1 cellular context compared by ENCODE assay signal in the genomic region with DNA sequence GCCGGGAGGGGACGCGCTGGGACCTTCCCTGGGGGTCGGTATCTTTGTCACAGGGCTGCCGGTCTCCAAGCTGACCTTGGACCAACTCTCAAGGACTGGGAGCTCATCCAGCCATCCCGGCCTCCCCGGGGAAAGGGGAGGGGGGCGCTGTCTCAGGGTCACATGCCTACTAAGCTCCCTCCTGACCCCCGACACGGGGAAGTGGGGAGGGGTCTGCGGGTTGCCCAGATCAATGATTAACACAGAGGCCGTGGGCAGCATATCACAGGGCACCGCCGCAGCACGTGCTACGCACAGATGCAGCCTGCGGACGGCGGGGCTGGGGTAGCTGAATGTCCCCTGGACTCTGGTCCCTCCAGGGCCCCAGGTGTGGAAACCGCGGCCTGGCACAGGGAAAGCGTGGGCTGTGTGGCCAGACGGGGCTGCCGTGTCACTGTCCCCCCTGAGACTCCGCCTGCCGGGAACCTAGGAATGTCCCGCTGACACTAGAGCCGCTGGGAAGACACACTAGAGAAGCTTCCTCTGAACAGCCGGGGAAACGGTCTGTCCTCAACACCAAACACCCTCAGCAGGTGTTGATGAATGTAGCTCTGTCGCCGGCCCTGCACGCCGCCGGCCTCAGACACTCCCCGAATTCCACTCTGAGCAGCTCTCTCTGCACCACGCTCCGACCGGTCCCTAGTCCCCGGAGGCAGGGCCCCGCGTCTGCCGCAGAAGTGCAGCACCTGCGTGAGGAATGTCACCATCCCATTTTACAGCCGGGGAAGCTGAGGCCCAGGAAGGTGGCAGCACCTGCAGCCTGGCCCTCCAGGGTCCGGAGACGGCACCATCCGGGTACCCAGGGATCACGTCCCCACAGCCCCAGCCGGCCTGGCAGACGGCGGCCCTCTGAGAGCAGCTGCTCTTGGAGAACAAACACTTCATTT.
TF ChIP-seq lines count a peak whose summit lies in the region.

No MANE protein-coding gene starts in this region.

TF ChIP-seq in HepG2, 621 proteins besides CTCF, POLR2A, EP300 and RAD21 (continued from another document):
- TF ChIP-seq, protein P1, sequence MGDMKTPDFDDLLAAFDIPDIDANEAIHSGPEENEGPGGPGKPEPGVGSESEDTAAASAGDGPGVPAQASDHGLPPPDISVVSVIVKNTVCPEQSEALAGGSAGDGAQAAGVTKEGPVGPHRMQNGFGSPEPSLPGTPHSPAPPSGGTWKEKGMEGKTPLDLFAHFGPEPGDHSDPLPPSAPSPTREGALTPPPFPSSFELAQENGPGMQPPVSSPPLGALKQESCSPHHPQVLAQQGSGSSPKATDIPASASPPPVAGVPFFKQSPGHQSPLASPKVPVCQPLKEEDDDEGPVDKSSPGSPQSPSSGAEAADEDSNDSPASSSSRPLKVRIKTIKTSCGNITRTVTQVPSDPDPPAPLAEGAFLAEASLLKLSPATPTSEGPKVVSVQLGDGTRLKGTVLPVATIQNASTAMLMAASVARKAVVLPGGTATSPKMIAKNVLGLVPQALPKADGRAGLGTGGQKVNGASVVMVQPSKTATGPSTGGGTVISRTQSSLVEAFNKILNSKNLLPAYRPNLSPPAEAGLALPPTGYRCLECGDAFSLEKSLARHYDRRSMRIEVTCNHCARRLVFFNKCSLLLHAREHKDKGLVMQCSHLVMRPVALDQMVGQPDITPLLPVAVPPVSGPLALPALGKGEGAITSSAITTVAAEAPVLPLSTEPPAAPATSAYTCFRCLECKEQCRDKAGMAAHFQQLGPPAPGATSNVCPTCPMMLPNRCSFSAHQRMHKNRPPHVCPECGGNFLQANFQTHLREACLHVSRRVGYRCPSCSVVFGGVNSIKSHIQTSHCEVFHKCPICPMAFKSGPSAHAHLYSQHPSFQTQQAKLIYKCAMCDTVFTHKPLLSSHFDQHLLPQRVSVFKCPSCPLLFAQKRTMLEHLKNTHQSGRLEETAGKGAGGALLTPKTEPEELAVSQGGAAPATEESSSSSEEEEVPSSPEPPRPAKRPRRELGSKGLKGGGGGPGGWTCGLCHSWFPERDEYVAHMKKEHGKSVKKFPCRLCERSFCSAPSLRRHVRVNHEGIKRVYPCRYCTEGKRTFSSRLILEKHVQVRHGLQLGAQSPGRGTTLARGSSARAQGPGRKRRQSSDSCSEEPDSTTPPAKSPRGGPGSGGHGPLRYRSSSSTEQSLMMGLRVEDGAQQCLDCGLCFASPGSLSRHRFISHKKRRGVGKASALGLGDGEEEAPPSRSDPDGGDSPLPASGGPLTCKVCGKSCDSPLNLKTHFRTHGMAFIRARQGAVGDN (CRISPR knock-in tag; IDR thresholded peaks at IDR 0.05), result peak; percentile 96
- TF ChIP-seq ZNF629 (CRISPR knock-in tag; conservative IDR thresholded peaks at IDR 0.05) (peak; percentile 99), ZNF510 (CRISPR knock-in tag; IDR thresholded peaks at IDR 0.05; ENCODE audit: low read depth) (no peak), ZNF761 (CRISPR knock-in tag; conservative IDR thresholded peaks at IDR 0.05) (0 out of 2 replicates have a peak, but pooled peaks have one; percentile 30), REL (CRISPR knock-in tag; conservative IDR thresholded peaks at IDR 0.05) (no peak), PAWR (CRISPR knock-in tag; IDR thresholded peaks at IDR 0.05; ENCODE audit: borderline replicate concordance) (no peak), SOX6 (IDR thresholded peaks at IDR 0.05) (no peak), SOX6 (CRISPR knock-in tag; IDR thresholded peaks at IDR 0.05) (peak; percentile 80), AGO1 (IDR thresholded peaks at IDR 0.05; ENCODE audit: low read depth, low read length, poor library complexity, severe bottlenecking) (peak; percentile 15), PHF8 (CRISPR knock-in tag; IDR thresholded peaks at IDR 0.05) (peak; percentile 29; the same call in 1 of the 2 replicates), ESRRA (CRISPR knock-in tag; IDR thresholded peaks at IDR 0.05; ENCODE audit: low read depth) (peak; percentile 60; the same call in 1 of the 2 replicates), ISL2 (CRISPR knock-in tag; IDR thresholded peaks at IDR 0.05) (0 out of 2 replicates have a peak, but pooled peaks have one; percentile 29), RBM22 (optimal IDR thresholded peaks at IDR 0.05; ENCODE audit: low read length) (peak; percentile 22), ZNF343 (CRISPR knock-in tag; IDR thresholded peaks at IDR 0.05) (0 out of 2 replicates have a peak, but pooled peaks have one; percentile 79), ZNF230 (CRISPR knock-in tag; IDR thresholded peaks at IDR 0.05) (0 out of 2 replicates have a peak, but pooled peaks have one; percentile 76), ZNF672 (CRISPR knock-in tag; IDR thresholded peaks at IDR 0.05) (no peak), RORA (CRISPR knock-in tag; IDR thresholded peaks at IDR 0.05) (no peak), ZNF451 (CRISPR knock-in tag; IDR thresholded peaks at IDR 0.05) (peak; percentile 46; the same call in 1 of the 2 replicates)
- TF ChIP-seq, protein P2, sequence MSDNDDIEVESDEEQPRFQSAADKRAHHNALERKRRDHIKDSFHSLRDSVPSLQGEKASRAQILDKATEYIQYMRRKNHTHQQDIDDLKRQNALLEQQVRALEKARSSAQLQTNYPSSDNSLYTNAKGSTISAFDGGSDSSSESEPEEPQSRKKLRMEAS (IDR thresholded peaks at IDR 0.05), result peak; percentile 95
- TF ChIP-seq, protein P3, sequence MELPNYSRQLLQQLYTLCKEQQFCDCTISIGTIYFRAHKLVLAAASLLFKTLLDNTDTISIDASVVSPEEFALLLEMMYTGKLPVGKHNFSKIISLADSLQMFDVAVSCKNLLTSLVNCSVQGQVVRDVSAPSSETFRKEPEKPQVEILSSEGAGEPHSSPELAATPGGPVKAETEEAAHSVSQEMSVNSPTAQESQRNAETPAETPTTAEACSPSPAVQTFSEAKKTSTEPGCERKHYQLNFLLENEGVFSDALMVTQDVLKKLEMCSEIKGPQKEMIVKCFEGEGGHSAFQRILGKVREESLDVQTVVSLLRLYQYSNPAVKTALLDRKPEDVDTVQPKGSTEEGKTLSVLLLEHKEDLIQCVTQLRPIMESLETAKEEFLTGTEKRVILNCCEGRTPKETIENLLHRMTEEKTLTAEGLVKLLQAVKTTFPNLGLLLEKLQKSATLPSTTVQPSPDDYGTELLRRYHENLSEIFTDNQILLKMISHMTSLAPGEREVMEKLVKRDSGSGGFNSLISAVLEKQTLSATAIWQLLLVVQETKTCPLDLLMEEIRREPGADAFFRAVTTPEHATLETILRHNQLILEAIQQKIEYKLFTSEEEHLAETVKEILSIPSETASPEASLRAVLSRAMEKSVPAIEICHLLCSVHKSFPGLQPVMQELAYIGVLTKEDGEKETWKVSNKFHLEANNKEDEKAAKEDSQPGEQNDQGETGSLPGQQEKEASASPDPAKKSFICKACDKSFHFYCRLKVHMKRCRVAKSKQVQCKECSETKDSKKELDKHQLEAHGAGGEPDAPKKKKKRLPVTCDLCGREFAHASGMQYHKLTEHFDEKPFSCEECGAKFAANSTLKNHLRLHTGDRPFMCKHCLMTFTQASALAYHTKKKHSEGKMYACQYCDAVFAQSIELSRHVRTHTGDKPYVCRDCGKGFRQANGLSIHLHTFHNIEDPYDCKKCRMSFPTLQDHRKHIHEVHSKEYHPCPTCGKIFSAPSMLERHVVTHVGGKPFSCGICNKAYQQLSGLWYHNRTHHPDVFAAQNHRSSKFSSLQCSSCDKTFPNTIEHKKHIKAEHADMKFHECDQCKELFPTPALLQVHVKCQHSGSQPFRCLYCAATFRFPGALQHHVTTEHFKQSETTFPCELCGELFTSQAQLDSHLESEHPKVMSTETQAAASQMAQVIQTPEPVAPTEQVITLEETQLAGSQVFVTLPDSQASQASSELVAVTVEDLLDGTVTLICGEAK (IDR thresholded peaks at IDR 0.05), result no peak
- TF ChIP-seq, protein P3 (CRISPR knock-in tag; IDR thresholded peaks at IDR 0.05), result peak; percentile 41; the same call in 1 of the 2 replicates
- TF ChIP-seq, protein P4, sequence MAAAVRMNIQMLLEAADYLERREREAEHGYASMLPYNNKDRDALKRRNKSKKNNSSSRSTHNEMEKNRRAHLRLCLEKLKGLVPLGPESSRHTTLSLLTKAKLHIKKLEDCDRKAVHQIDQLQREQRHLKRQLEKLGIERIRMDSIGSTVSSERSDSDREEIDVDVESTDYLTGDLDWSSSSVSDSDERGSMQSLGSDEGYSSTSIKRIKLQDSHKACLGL (CRISPR knock-in tag; IDR thresholded peaks at IDR 0.05), result 0 out of 2 replicates have a peak, but pooled peaks have one; percentile 42
- TF ChIP-seq, protein P5, sequence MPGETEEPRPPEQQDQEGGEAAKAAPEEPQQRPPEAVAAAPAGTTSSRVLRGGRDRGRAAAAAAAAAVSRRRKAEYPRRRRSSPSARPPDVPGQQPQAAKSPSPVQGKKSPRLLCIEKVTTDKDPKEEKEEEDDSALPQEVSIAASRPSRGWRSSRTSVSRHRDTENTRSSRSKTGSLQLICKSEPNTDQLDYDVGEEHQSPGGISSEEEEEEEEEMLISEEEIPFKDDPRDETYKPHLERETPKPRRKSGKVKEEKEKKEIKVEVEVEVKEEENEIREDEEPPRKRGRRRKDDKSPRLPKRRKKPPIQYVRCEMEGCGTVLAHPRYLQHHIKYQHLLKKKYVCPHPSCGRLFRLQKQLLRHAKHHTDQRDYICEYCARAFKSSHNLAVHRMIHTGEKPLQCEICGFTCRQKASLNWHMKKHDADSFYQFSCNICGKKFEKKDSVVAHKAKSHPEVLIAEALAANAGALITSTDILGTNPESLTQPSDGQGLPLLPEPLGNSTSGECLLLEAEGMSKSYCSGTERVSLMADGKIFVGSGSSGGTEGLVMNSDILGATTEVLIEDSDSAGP (CRISPR knock-in tag; IDR thresholded peaks at IDR 0.05; ENCODE audit: borderline replicate concordance), result peak; percentile 80
- TF ChIP-seq, protein P6, sequence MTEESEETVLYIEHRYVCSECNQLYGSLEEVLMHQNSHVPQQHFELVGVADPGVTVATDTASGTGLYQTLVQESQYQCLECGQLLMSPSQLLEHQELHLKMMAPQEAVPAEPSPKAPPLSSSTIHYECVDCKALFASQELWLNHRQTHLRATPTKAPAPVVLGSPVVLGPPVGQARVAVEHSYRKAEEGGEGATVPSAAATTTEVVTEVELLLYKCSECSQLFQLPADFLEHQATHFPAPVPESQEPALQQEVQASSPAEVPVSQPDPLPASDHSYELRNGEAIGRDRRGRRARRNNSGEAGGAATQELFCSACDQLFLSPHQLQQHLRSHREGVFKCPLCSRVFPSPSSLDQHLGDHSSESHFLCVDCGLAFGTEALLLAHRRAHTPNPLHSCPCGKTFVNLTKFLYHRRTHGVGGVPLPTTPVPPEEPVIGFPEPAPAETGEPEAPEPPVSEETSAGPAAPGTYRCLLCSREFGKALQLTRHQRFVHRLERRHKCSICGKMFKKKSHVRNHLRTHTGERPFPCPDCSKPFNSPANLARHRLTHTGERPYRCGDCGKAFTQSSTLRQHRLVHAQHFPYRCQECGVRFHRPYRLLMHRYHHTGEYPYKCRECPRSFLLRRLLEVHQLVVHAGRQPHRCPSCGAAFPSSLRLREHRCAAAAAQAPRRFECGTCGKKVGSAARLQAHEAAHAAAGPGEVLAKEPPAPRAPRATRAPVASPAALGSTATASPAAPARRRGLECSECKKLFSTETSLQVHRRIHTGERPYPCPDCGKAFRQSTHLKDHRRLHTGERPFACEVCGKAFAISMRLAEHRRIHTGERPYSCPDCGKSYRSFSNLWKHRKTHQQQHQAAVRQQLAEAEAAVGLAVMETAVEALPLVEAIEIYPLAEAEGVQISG (CRISPR knock-in tag; IDR thresholded peaks at IDR 0.05), result peak; percentile 25; the same call in 1 of the 2 replicates
TF ChIP-seq in HepG2: peak in this region for 196.
